ENCODE assay signal across 9 cellular contexts in genomic region chr4:791866-792630, GRCh38. TPM values are rescaled to one million over a fixed set of nuclear protein-coding genes. Genes with fewer than 3 reads are reported as not detected.
DNase-seq lines count a peak whose midpoint lies in the region; ATAC-seq and TF ChIP-seq lines count a peak whose summit lies in the region.
"Had no signal": no experiment of that assay in that cellular context is flagged by ENCODE, and none has a peak within 500 bp of the region (broad histone marks: within the 10 kb centered on the region; RNA-seq: fewer than 3 reads in every experiment).

No MANE protein-coding gene starts in this region.

- DNase-seq in GM20000 (ENCODE audit: low spot score) (peak; percentile 51), fibroblast of the aortic adventitia (ENCODE audit: low read depth) (peak; percentile 12), NCI-H524 treated with DMSO at 0.1 percent for 48 hours (lab: John Stamatoyannopoulos, UW) (no peak)
- DNase-seq in activated T-cell treated with anti-CD3 and anti-CD28 coated beads, Interleukin-2, amount 50 U/mL, for 1 hour, result peak; percentile 55
- peak; percentile 58 for DNase-seq in stimulated activated CD4-positive, alpha-beta T cell treated with anti-CD3 and anti-CD28 coated beads, Interleukin-4, amount 100 ng/mL, for 1 hour
- DNase-seq: NCI-H1694 had no signal

- ATAC-seq in GM21390 (IDR thresholded peaks at IDR 0.05; ENCODE audit: unreplicated experiment) (no peak), GM18909 (IDR thresholded peaks at IDR 0.05; ENCODE audit: poor library complexity, unreplicated experiment) (no peak), HG02840 (IDR thresholded peaks at IDR 0.05; ENCODE audit: low FRiP score, unreplicated experiment) (no peak)

- TF ChIP-seq CTCF in GM20000 (IDR thresholded peaks at IDR 0.05; ENCODE audit: extremely low read depth, missing control alignments) (no peak), fibroblast of the aortic adventitia (IDR thresholded peaks at IDR 0.05; ENCODE audit: insufficient read depth, low read length) (no peak)

- peak overlapping the region; percentile 13 for H3K4me3 ChIP-seq in fibroblast of the aortic adventitia (ENCODE audit: low read depth, low read length)

RNA-seq across cellular contexts. Expression of gene CPLX1, which starts 33.9 kb away (rescaled TPM):
- total RNA-seq in fibroblast of the aortic adventitia (ENCODE audit: low replicate concordance), result not detected in 2 replicates
